8 cellular contexts compared by ENCODE assay signal in genomic region chr6:34425498-34426410, GRCh38. TPM values are rescaled to one million over a fixed set of nuclear protein-coding genes. Genes with fewer than 3 reads are reported as not detected.
DNase-seq lines count a peak whose midpoint lies in the region; ATAC-seq and TF ChIP-seq lines count a peak whose summit lies in the region.

TSS of gene RPS10 (minus strand) at chr6:34426069. CDS start at chr6:34425221, 848 bp downstream.

- H3K27ac ChIP-seq in esophagus muscularis mucosa (replicated peaks in 1 of 4), result peak within 1 kb of the TSS; percentile 79 to 91 (median 88)
- H3K27ac ChIP-seq in muscle layer of duodenum (ENCODE audit: low read length), result peak within 1 kb of the TSS; percentile 92

- H3K36me3 ChIP-seq in esophagus muscularis mucosa (peaks cover 40 to 42% (median 41%) of the 10 kb centered on the region in 4 donors), muscle layer of duodenum (ENCODE audit: control insufficient read depth in 1 of 2, insufficient read depth in 2 of 2, low read length in 2 of 2) (peaks cover 30 to 36% of the 10 kb centered on the region in 2 donors)

- TF ChIP-seq CTCF in esophagus muscularis mucosa (IDR thresholded peaks at IDR 0.05), result peak in 2 of 3 experiments; percentile 16 to 27

- H3K27me3 ChIP-seq in esophagus muscularis mucosa (no peaks in the 10 kb centered on the region), muscle layer of duodenum (ENCODE audit: low read depth, low read length) (no peaks in the 10 kb centered on the region)

- H3K9me3 ChIP-seq in esophagus muscularis mucosa (no peaks in the 10 kb centered on the region), muscle layer of duodenum (ENCODE audit: control insufficient read depth in 1 of 2, low read length in 2 of 2) (no peaks in the 10 kb centered on the region)

- under 1% methylated on average over 31 of the region's 58 CpGs for WGBS in esophagus muscularis mucosa

- intact Hi-C loops in esophagus muscularis mucosa (cut with DNase I), result loop anchor here (10.0 kb wide), 1 partner anchor 179 kb away; no protein-coding TSS in a partner anchor

- no peak for TF ChIP-seq EP300 in esophagus muscularis mucosa (IDR thresholded peaks at IDR 0.05)

- H3K4me1 ChIP-seq in esophagus muscularis mucosa (peaks cover 15 to 39% (median 32%) of the 10 kb centered on the region in 4 donors), muscle layer of duodenum (ENCODE audit: control insufficient read depth in 1 of 2, insufficient read depth in 2 of 2, low read length in 2 of 2) (peaks cover 10 to 19% of the 10 kb centered on the region in 2 donors)

- ATAC-seq in GM21786 (IDR thresholded peaks at IDR 0.05; ENCODE audit: unreplicated experiment), result peak; percentile 85

- peak within 1 kb of the TSS; percentile 60 to 86 (median 80) for H3K4me3 ChIP-seq in esophagus muscularis mucosa
- H3K4me3 ChIP-seq in muscle layer of duodenum (ENCODE audit: low read depth in 1 of 2, low read length in 2 of 2), result peak within 1 kb of the TSS; percentile 66 to 94

- TF ChIP-seq POLR2A in esophagus muscularis mucosa (IDR thresholded peaks at IDR 0.05; ENCODE audit: low read depth), result peak; percentile 71

- peak; percentile 91 for DNase-seq in DMS114 treated with DMSO at 0.1 percent for 48 hours (lab: John Stamatoyannopoulos, UW; ENCODE audit: unreplicated experiment)
- peak; percentile 88 for DNase-seq in LHCN-M2 (ENCODE audit: low read depth)
- peak; percentile 90 for DNase-seq in RPMI7951 (ENCODE audit: low read depth)
- peak; percentile 86 for DNase-seq in activated T-helper 1 cell treated with Interleukin-2 at 50 U/mL for 16 hours (ENCODE audit: low read depth)
- peak; percentile 96 for DNase-seq in esophagus muscularis mucosa (ENCODE audit: extremely low spot score)
- DNase-seq in stimulated activated CD8-positive, alpha-beta memory T cell treated with anti-CD3 and anti-CD28 coated beads, Interleukin-7, amount 100 ng/mL, for 24 hours (ENCODE audit: low read depth), result peak; percentile 84

RNA-seq across cellular contexts. Expression of gene RPS10, which starts in this region (rescaled TPM):
- total RNA-seq in LHCN-M2 (2014; rRNA removed), result 2,414 and 2,513 TPM in 2 replicates
- polyA plus RNA-seq in LHCN-M2 (2012), result 2,639 TPM
- total RNA-seq in RPMI7951 (2014; rRNA removed; shearing (Covaris generic)), result 3,560 and 4,532 TPM in 2 replicates
- 1,000 to 10,000 TPM in 3 of 4 donors, 100 to 1,000 TPM in 1; 823 to 3,592 (median 2,534) TPM for total RNA-seq in esophagus muscularis mucosa

Comparison
In these comparisons a context has a peak if more than half of its experiments do, and no peak if none do; other contexts are left out.
1. Peak in every context shown above with its lines: DNase-seq, ATAC-seq, H3K4me3 ChIP-seq and H3K27ac ChIP-seq.